15 cellular contexts compared by ENCODE assay signal in genomic region chr2:48525269-48525943, GRCh38. TPM values are rescaled to one million over a fixed set of nuclear protein-coding genes. Genes with fewer than 3 reads are reported as not detected.
A peak's percentile ranks its signal among the peaks of the same experiment; 100 is the strongest.
DNase-seq lines count a peak whose midpoint lies in the region; ATAC-seq and TF ChIP-seq lines count a peak whose summit lies in the region.
"Had no signal": no experiment of that assay in that cellular context is flagged by ENCODE, and none has a peak within 500 bp of the region (broad histone marks: within the 10 kb centered on the region; RNA-seq: fewer than 3 reads in every experiment).

No MANE protein-coding gene starts in this region.

- peaks cover 30% of the 10 kb centered on the region for H3K36me3 Mint-ChIP-seq in activated CD8-positive, alpha-beta memory T cell treated with anti-CD3 and anti-CD28 coated beads, Interleukin-2, amount 10 ng/mL, durations not matched to agents 7 days and 5 days

- no peak overlapping the region for H3K4me3 ChIP-seq in heart left ventricle
- no peak overlapping the region for H3K4me3 ChIP-seq in psoas muscle
- no peak overlapping the region for H3K4me3 ChIP-seq in upper lobe of right lung

- TF ChIP-seq CTCF in heart left ventricle (IDR thresholded peaks at IDR 0.05) (no peak), psoas muscle (IDR thresholded peaks at IDR 0.05) (no peak), upper lobe of right lung (IDR thresholded peaks at IDR 0.05) (no peak)

- 53 to 64% (median 57%) methylated on average over 11 of the region's 11 CpGs for WGBS in heart left ventricle, 4 donors
- 59 to 67% (median 66%) methylated on average over 11 of the region's 11 CpGs for WGBS in psoas muscle, 3 donors

- no peaks in the 10 kb centered on the region for H3K9me3 Mint-ChIP-seq in activated CD8-positive, alpha-beta memory T cell treated with anti-CD3 and anti-CD28 coated beads, Interleukin-2, amount 10 ng/mL, durations not matched to agents 7 days and 5 days (ENCODE audit: low read depth)
- H3K9me3 Mint-ChIP-seq: stimulated activated effector memory CD8-positive, alpha-beta T cell treated with anti-CD3 and anti-CD28 coated beads, Interleukin-12 subunit alpha, Interleukin-12 subunit beta, amount 100 ng/mL, for 72 hours had no signal

- peak; percentile 16 for DNase-seq in activated CD8-positive, alpha-beta memory T cell treated with anti-CD3 and anti-CD28 coated beads, Interleukin-2, amount 10 ng/mL, durations not matched to agents 7 days and 5 days
- DNase-seq in activated CD8-positive, alpha-beta memory T cell treated with anti-CD3 and anti-CD28 coated beads, Interleukin-2, amount 50 U/mL, for 48 hours, result no peak
- DNase-seq in heart left ventricle (peak in 3 of 5 donors; percentile 35 to 47 (median 40)), psoas muscle (no peak), upper lobe of right lung (no peak), glomerular visceral epithelial cell (ENCODE audit: extremely low spot score) (no peak), pons (ENCODE audit: low spot score) (no peak), islet precursor cell (no peak)
- DNase-seq: activated effector memory CD4-positive, alpha-beta T cell treated with Interleukin-2 at 50 U/mL for 16 hours; amniotic stem cell; NCI-H1105 treated with DMSO at 0.1 percent for 48 hours; NCI-H2227 treated with DMSO at 0.1 percent for 48 hours; nucleus accumbens; SHP77 had no signal

- H3K9me3 ChIP-seq in heart left ventricle (peaks cover 0 to 5% (median 0%) of the 10 kb centered on the region in 12 donors), psoas muscle (no peaks in the 10 kb centered on the region), upper lobe of right lung (no peaks in the 10 kb centered on the region)

- no peak overlapping the region for H3K4me3 Mint-ChIP-seq in activated CD8-positive, alpha-beta memory T cell treated with anti-CD3 and anti-CD28 coated beads, Interleukin-2, amount 10 ng/mL, durations not matched to agents 7 days and 5 days
- H3K4me3 Mint-ChIP-seq: stimulated activated effector memory CD8-positive, alpha-beta T cell treated with anti-CD3 and anti-CD28 coated beads, Interleukin-12 subunit alpha, Interleukin-12 subunit beta, amount 100 ng/mL, for 72 hours had no signal

- H3K27me3 ChIP-seq in heart left ventricle, result no peaks in the 10 kb centered on the region
- peaks cover 0 to 8% (median 2%) of the 10 kb centered on the region in 3 donors for H3K27me3 ChIP-seq in psoas muscle (ENCODE audit: insufficient read depth in 3 of 3, low read length in 2 of 3)
- H3K27me3 ChIP-seq in upper lobe of right lung, result no peaks in the 10 kb centered on the region

- intact Hi-C loops in heart left ventricle (cut with DNase I), result loop anchor here in 1 of 10 donors (5.0 kb wide), 1 partner anchor 62 kb away; no protein-coding TSS in a partner anchor
- intact Hi-C loops in psoas muscle (cut with DNase I), result no loop called here
- intact Hi-C loops in upper lobe of right lung (cut with DNase I), result no loop called here

- H3K36me3 ChIP-seq in heart left ventricle (peaks cover 0 to 11% (median under 1%) of the 10 kb centered on the region in 9 donors), psoas muscle (ENCODE audit: insufficient read depth in 1 of 2, low read depth in 1 of 2) (peaks cover 0 to 9% of the 10 kb centered on the region in 2 donors), upper lobe of right lung (peaks cover 9% of the 10 kb centered on the region)

- H3K4me1 Mint-ChIP-seq in activated CD8-positive, alpha-beta memory T cell treated with anti-CD3 and anti-CD28 coated beads, Interleukin-2, amount 10 ng/mL, durations not matched to agents 7 days and 5 days, result peaks cover 2% of the 10 kb centered on the region

- CTCF ChIA-PET in activated CD8-positive, alpha-beta memory T cell treated with anti-CD3 and anti-CD28 coated beads, Interleukin-2, amount 10 ng/mL, durations not matched to agents 7 days and 5 days (lab: Charles Lee), result interaction anchor here (0.6 kb wide), 1 partner anchor 657 kb away, joined by 3 read pairs; no protein-coding TSS in a partner anchor

- H3K27ac Mint-ChIP-seq in activated CD8-positive, alpha-beta memory T cell treated with anti-CD3 and anti-CD28 coated beads, Interleukin-2, amount 10 ng/mL, durations not matched to agents 7 days and 5 days, result no peak overlapping the region
- H3K27ac Mint-ChIP-seq: stimulated activated effector memory CD8-positive, alpha-beta T cell treated with anti-CD3 and anti-CD28 coated beads, Interleukin-12 subunit alpha, Interleukin-12 subunit beta, amount 100 ng/mL, for 72 hours had no signal

- peaks cover under 1% of the 10 kb centered on the region for H3K27me3 Mint-ChIP-seq in activated CD8-positive, alpha-beta memory T cell treated with anti-CD3 and anti-CD28 coated beads, Interleukin-2, amount 10 ng/mL, durations not matched to agents 7 days and 5 days

- no peak for TF ChIP-seq POLR2A in heart left ventricle (IDR thresholded peaks at IDR 0.05)

- H3K27ac ChIP-seq in heart left ventricle, result peak overlapping the region; percentile 40 to 96 (median 86)
- peak overlapping the region; percentile 53 for H3K27ac ChIP-seq in psoas muscle
- peak overlapping the region; percentile 48 for H3K27ac ChIP-seq in upper lobe of right lung

- ATAC-seq in activated CD8-positive, alpha-beta memory T cell treated with anti-CD3 and anti-CD28 coated beads, Interleukin-2, amount 10 ng/mL, durations not matched to agents 7 days and 5 days, result no peak
- peak; percentile 40 to 82 (median 50) for ATAC-seq in heart left ventricle
- ATAC-seq in psoas muscle, result peak in 1 of 4 donors; percentile 53
- ATAC-seq in upper lobe of right lung, result no peak
- ATAC-seq: stimulated activated effector memory CD8-positive, alpha-beta T cell treated with anti-CD3 and anti-CD28 coated beads, Interleukin-12 subunit alpha, Interleukin-12 subunit beta, amount 100 ng/mL, for 72 hours had no signal

- H3K4me1 ChIP-seq in heart left ventricle (peaks cover 0 to 33% (median 20%) of the 10 kb centered on the region in 12 donors), psoas muscle (no peaks in the 10 kb centered on the region), upper lobe of right lung (peaks cover 5% of the 10 kb centered on the region)

RNA-seq across cellular contexts. Expression of gene STON1, which starts 4.5 kb away (rescaled TPM):
- total RNA-seq in activated CD8-positive, alpha-beta memory T cell treated with anti-CD3 and anti-CD28 coated beads, Interleukin-2, amount 10 ng/mL, durations not matched to agents 7 days and 5 days, result 1 to 10 TPM; 2.4 to 3.5 TPM
- 1 to 10 TPM; 2.8 to 8.6 (median 4.6) TPM for total RNA-seq in heart left ventricle
- polyA plus RNA-seq in heart left ventricle, result 1 to 10 TPM; 2.6 TPM
- total RNA-seq in psoas muscle, result 1 to 10 TPM; 1.8 to 5.6 (median 2.1) TPM
- 1 to 10 TPM in 2 of 3 donors, under 1 TPM in 1; 0.98 to 1.8 (median 1.2) TPM for polyA plus RNA-seq in psoas muscle
- total RNA-seq in upper lobe of right lung, result 35.2 TPM

Comparison
In these comparisons a context has a peak if more than half of its experiments do, and no peak if none do; other contexts are left out.
1. DNase-seq: peak in activated CD8-positive, alpha-beta memory T cell treated with anti-CD3 and anti-CD28 coated beads, Interleukin-2, amount 10 ng/mL, durations not matched to agents 7 days and 5 days (single experiment) and heart left ventricle (3 of 5); none in activated CD8-positive, alpha-beta memory T cell treated with anti-CD3 and anti-CD28 coated beads, Interleukin-2, amount 50 U/mL, for 48 hours (single experiment), psoas muscle (0 of 2), upper lobe of right lung (single experiment), glomerular visceral epithelial cell (single experiment), pons (single experiment) and islet precursor cell (single experiment).
2. ATAC-seq: peak in heart left ventricle (4 of 4); none in activated CD8-positive, alpha-beta memory T cell treated with anti-CD3 and anti-CD28 coated beads, Interleukin-2, amount 10 ng/mL, durations not matched to agents 7 days and 5 days (single experiment) and upper lobe of right lung (single experiment).
3. Peak in every context shown above with its lines, with median percentiles within 50 percentile points of each other: H3K27ac ChIP-seq.